35 cellular contexts compared by ENCODE assay signal in genomic region chr14:103133213-103134140, GRCh38. TPM values are rescaled to one million over a fixed set of nuclear protein-coding genes. Genes with fewer than 3 reads are reported as not detected.
"Had no signal": no experiment of that assay in that cellular context is flagged by ENCODE, and none has a peak within 500 bp of the region (broad histone marks: within the 10 kb centered on the region; RNA-seq: fewer than 3 reads in every experiment).

No MANE protein-coding gene starts in this region.

- H3K4me2 ChIP-seq: smooth muscle cell had no signal

- H3K27me3 ChIP-seq: ascending aorta, ovary, thyroid gland, upper lobe of left lung, vagina had no signal

- H3K9me3 ChIP-seq: ascending aorta, gastroesophageal sphincter, neutrophil, ovary, prostate gland, stomach, thyroid gland, upper lobe of left lung, vagina had no signal

- DNase-seq: activated CD4-positive, alpha-beta memory T cell treated with anti-CD3 and anti-CD28 coated beads for 36 hours; activated CD4-positive, alpha-beta T cell treated with anti-CD3 and anti-CD28 coated beads, Interleukin-2, amount 10 ng/mL, durations not matched to agents 24 days and 14 days; activated CD4-positive, CD25-positive, alpha-beta regulatory T cell treated with anti-CD3 and anti-CD28 coated beads, Interleukin-2, amount 50 U/mL, for 72 hours; activated CD8-positive, alpha-beta memory T cell treated with anti-CD3 and anti-CD28 coated beads, Interleukin-2, amount 50 U/mL, for 48 hours; activated gamma-delta T cell; activated naive CD4-positive, alpha-beta T cell treated with anti-CD3 and anti-CD28 coated beads, Interleukin-2, amount 10 ng/mL, durations not matched to agents 7 days and 5 days; activated naive CD8-positive, alpha-beta T cell treated with anti-CD3 and anti-CD28 coated beads, Interleukin-2, amount 10 ng/mL, durations not matched to agents 7 days and 5 days; activated T-cell treated with anti-CD3 and anti-CD28 coated beads, Interleukin-2, amount 50 U/mL, for 24 hours; cortex of kidney; hippocampal formation; left cardiac atrium; retina; stimulated activated CD4-positive, alpha-beta T cell treated with anti-CD3 and anti-CD28 coated beads, Interleukin-1b, Interleukin-23, amount 100 ng/mL, for 48 hours; stimulated activated CD4-positive, alpha-beta T cell treated with anti-CD3 and anti-CD28 coated beads, Interleukin-4, amount 100 ng/mL, for 4 hours; stimulated activated CD8-positive, alpha-beta memory T cell treated with anti-CD3 and anti-CD28 coated beads, Interleukin-4, amount 100 ng/mL, for 48 hours; stomach; T1000; upper lobe of left lung had no signal

- H3K4me1 ChIP-seq: ascending aorta, prostate gland had no signal

- H3K36me3 ChIP-seq: ovary, prostate gland, thyroid gland had no signal

- H3K27ac ChIP-seq: ascending aorta, ovary, prostate gland had no signal

- H3K4me3 ChIP-seq: ascending aorta, gastroesophageal sphincter, ovary, prostate gland, smooth muscle cell, stomach, thyroid gland, upper lobe of left lung, vagina had no signal

RNA-seq across cellular contexts. Expression of gene EXOC3L4, which starts 39.0 kb away (rescaled TPM):
- total RNA-seq: activated CD4-positive, alpha-beta memory T cell treated with anti-CD3 and anti-CD28 coated beads for 36 hours; activated CD4-positive, alpha-beta T cell treated with anti-CD3 and anti-CD28 coated beads, Interleukin-2, amount 10 ng/mL, durations not matched to agents 24 days and 14 days; activated naive CD8-positive, alpha-beta T cell treated with anti-CD3 and anti-CD28 coated beads, Interleukin-2, amount 10 ng/mL, durations not matched to agents 7 days and 5 days; ascending aorta; endothelial cell of umbilical vein; fibroblast of villous mesenchyme; lung microvascular endothelial cell; smooth muscle cell had no signal
- polyA plus RNA-seq: endothelial cell of umbilical vein, keratinocyte, smooth muscle cell had no signal

RNA-seq across cellular contexts. Expression of gene LBHD2, which starts 49.5 kb away (rescaled TPM):
- total RNA-seq: activated CD4-positive, alpha-beta memory T cell treated with anti-CD3 and anti-CD28 coated beads for 36 hours; activated CD4-positive, alpha-beta T cell treated with anti-CD3 and anti-CD28 coated beads, Interleukin-2, amount 10 ng/mL, durations not matched to agents 24 days and 14 days; activated naive CD8-positive, alpha-beta T cell treated with anti-CD3 and anti-CD28 coated beads, Interleukin-2, amount 10 ng/mL, durations not matched to agents 7 days and 5 days; ascending aorta; cardiac septum; cerebellum; endothelial cell of umbilical vein; fibroblast of lung; fibroblast of villous mesenchyme; gastroesophageal sphincter; left ventricle myocardium superior; lung microvascular endothelial cell; smooth muscle cell; stomach; thyroid gland; upper lobe of left lung; vagina had no signal
- polyA plus RNA-seq: endothelial cell of umbilical vein, esophagus, fibroblast of lung, keratinocyte, ovary, smooth muscle cell, stomach had no signal
